Comparison of ENCODE assay signal across 10 cellular contexts in the genomic region with DNA sequence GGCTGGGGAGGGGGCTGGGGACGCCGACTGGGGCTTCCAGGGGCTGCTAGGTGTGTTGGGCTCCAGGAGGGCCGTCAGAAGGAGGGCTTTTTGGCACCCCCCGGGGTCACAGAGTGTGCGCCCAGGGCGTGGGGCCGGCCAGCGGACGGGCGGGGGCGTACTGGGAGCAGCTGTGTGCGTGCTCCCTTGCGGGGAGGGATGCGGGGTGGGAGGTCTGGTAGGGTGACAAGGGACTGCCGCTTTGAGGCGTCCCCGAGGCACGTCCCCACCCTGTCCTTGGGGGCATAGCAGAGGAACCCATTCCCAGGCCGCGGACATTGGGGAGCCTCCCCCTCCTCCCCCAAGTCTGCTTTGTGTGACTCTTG. TPM values are rescaled to one million over a fixed set of nuclear protein-coding genes. Genes with fewer than 3 reads are reported as not detected.
A peak's percentile ranks its signal among the peaks of the same experiment; 100 is the strongest.
DNase-seq lines count a peak whose midpoint lies in the region; ATAC-seq and TF ChIP-seq lines count a peak whose summit lies in the region.
"Had no signal": no experiment of that assay in that cellular context is flagged by ENCODE, and none has a peak within 500 bp of the region (broad histone marks: within the 10 kb centered on the region; RNA-seq: fewer than 3 reads in every experiment).

No MANE protein-coding gene starts in this region.

- intact Hi-C loops in testis (cut with DNase I; ENCODE audit: low total_unique reads), result no loop called here

- H3K27me3 Mint-ChIP-seq in activated T-cell treated with anti-CD3 and anti-CD28 coated beads, Interleukin-2, amount 50 U/mL, for 24 hours, result peaks cover 45% of the 10 kb centered on the region
- peaks cover 45% of the 10 kb centered on the region for H3K27me3 Mint-ChIP-seq in activated T-cell treated with anti-CD3 and anti-CD28 coated beads, Interleukin-2, amount 50 U/mL, for 72 hours (ENCODE audit: low read depth)
- H3K27me3 Mint-ChIP-seq in memory B cell, result peaks cover 26% of the 10 kb centered on the region

- no peaks in the 10 kb centered on the region for H3K36me3 Mint-ChIP-seq in activated T-cell treated with anti-CD3 and anti-CD28 coated beads, Interleukin-2, amount 50 U/mL, for 24 hours (ENCODE audit: low read depth)
- no peaks in the 10 kb centered on the region for H3K36me3 Mint-ChIP-seq in activated T-cell treated with anti-CD3 and anti-CD28 coated beads, Interleukin-2, amount 50 U/mL, for 72 hours (ENCODE audit: insufficient read depth in 2 of 2)
- no peaks in the 10 kb centered on the region for H3K36me3 Mint-ChIP-seq in memory B cell

- DNase-seq in activated T-cell treated with anti-CD3 and anti-CD28 coated beads, Interleukin-2, amount 50 U/mL, for 24 hours, result no peak
- no peak for DNase-seq in activated T-cell treated with anti-CD3 and anti-CD28 coated beads, Interleukin-2, amount 50 U/mL, for 1 hour
- no peak for DNase-seq in activated T-cell treated with anti-CD3 and anti-CD28 coated beads, Interleukin-2, amount 50 U/mL, for 72 hours
- DNase-seq in memory B cell (ENCODE audit: low spot score in 2 of 2) (no peak), testis (no peak), dedifferentiated amniotic fluid mesenchymal stem cell (ENCODE audit: extremely low spot score) (no peak), HPDE6-E6E7 (ENCODE audit: extremely low spot score) (no peak)

- ATAC-seq in activated T-cell treated with anti-CD3 and anti-CD28 coated beads, Interleukin-2, amount 50 U/mL, for 72 hours (replicated peaks in 1 of 2), result no peak
- ATAC-seq in memory B cell (ENCODE audit: low read depth) (no peak), GM21576 (IDR thresholded peaks at IDR 0.05; ENCODE audit: unreplicated experiment) (no peak)

- peak overlapping the region; percentile 36 for H3K4me3 Mint-ChIP-seq in activated T-cell treated with anti-CD3 and anti-CD28 coated beads, Interleukin-2, amount 50 U/mL, for 24 hours
- peak overlapping the region; percentile 55 to 61 for H3K4me3 Mint-ChIP-seq in activated T-cell treated with anti-CD3 and anti-CD28 coated beads, Interleukin-2, amount 50 U/mL, for 72 hours
- H3K4me3 Mint-ChIP-seq in memory B cell, result peak overlapping the region; percentile 70

- peak overlapping the region in 1 of 2 donors; percentile 50 for H3K27ac ChIP-seq in testis

- no peaks in the 10 kb centered on the region for H3K36me3 ChIP-seq in testis (ENCODE audit: low read depth, missing control alignments)

- H3K9me3 ChIP-seq in testis, result no peaks in the 10 kb centered on the region

- TF ChIP-seq POLR2A in testis (IDR thresholded peaks at IDR 0.05), result no peak

- H3K4me1 Mint-ChIP-seq in activated T-cell treated with anti-CD3 and anti-CD28 coated beads, Interleukin-2, amount 50 U/mL, for 24 hours (ENCODE audit: low read depth), result peaks cover 26% of the 10 kb centered on the region
- H3K4me1 Mint-ChIP-seq in activated T-cell treated with anti-CD3 and anti-CD28 coated beads, Interleukin-2, amount 50 U/mL, for 72 hours (ENCODE audit: low read depth), result peaks cover 29% of the 10 kb centered on the region
- H3K4me1 Mint-ChIP-seq in memory B cell, result peaks cover 6% of the 10 kb centered on the region

- H3K4me3 ChIP-seq in testis, result peak overlapping the region; percentile 55 to 58
- H3K4me3 ChIP-seq: lung had no signal

- peaks cover 26% of the 10 kb centered on the region for H3K4me1 ChIP-seq in testis

- no peak for TF ChIP-seq CTCF in testis (IDR thresholded peaks at IDR 0.05)

- H3K9me3 Mint-ChIP-seq in activated T-cell treated with anti-CD3 and anti-CD28 coated beads, Interleukin-2, amount 50 U/mL, for 24 hours, result no peaks in the 10 kb centered on the region
- H3K9me3 Mint-ChIP-seq in activated T-cell treated with anti-CD3 and anti-CD28 coated beads, Interleukin-2, amount 50 U/mL, for 72 hours, result no peaks in the 10 kb centered on the region
- no peaks in the 10 kb centered on the region for H3K9me3 Mint-ChIP-seq in memory B cell

- H3K27me3 ChIP-seq in testis, result no peaks in the 10 kb centered on the region

- no peak overlapping the region for H3K27ac Mint-ChIP-seq in activated T-cell treated with anti-CD3 and anti-CD28 coated beads, Interleukin-2, amount 50 U/mL, for 24 hours
- H3K27ac Mint-ChIP-seq in activated T-cell treated with anti-CD3 and anti-CD28 coated beads, Interleukin-2, amount 50 U/mL, for 72 hours, result no peak overlapping the region
- peak overlapping the region; percentile 42 for H3K27ac Mint-ChIP-seq in memory B cell

- WGBS in testis, 2 donors, result 1 to 3% methylated on average over 18 of the region's 20 CpGs

RNA-seq across cellular contexts. Expression of a gene that starts 1.1 kb away (rescaled TPM):
- under 1 TPM; 0.19 to 0.21 TPM for total RNA-seq in activated T-cell treated with anti-CD3 and anti-CD28 coated beads, Interleukin-2, amount 50 U/mL, for 72 hours
- 1 to 10 TPM; 3.8 to 4.5 TPM for total RNA-seq in testis
- polyA plus RNA-seq in testis (ENCODE audit: insufficient read depth, low read depth, low replicate concordance), result 2.4 TPM
- total RNA-seq: T-helper 1 cell treated with Interleukin-12 subunit alpha and Interleukin-12 subunit beta and Interleukin-4 antibody, amounts not matched to agents 30 ng/mL and 1 ng/mL, for 36 hours had no signal
